In the genomic region with DNA sequence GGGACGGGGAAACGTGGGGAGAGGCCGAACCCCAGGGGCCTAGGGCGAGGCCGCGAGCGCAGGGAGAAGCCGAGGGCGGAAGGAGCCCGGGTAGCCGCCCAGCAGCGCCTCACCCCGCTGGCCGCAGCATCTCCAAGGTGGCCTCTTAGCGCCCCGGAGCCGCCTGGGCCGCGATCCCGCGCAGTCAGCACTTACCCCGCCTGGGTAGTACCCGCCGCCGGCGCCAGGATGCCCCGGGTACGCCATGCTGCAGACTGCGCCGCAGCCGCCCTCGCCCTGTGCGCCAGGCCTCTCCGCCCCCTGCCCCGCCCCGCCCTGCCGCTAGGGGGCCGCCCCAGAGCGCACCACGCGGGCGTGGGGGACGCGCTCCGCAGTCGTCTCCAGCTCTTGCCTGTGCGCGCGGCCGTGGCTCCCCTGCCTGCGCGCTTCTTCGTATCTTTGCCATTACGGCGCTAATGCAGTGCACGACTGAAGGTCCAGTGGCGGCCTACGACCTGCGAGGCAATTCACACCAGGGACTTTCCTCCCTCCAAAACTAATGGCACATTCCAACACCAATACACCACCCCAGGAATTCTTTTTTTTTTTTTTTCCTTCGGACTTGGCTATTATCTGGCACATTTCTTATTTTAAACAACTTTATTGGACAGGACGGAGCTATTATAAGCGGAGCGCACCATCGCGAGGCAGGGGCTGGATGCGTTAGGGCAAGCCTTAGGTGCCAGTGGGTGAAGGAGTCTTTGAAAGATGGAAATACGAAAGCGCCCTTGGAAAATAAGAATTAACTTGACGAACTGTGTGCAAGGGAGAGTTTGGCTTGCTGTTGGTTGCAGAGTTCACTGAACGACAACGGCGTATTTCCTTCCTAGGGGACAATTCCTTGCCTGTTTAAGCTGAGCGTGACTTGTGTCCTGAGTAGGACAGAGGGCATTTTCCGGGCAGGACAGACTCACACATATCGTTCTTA, we compare ENCODE assay signal across 9 cellular contexts. TPM values are rescaled to one million over a fixed set of nuclear protein-coding genes. Genes with fewer than 3 reads are reported as not detected.
DNase-seq lines count a peak whose midpoint lies in the region; ATAC-seq, FAIRE-seq and TF ChIP-seq lines count a peak whose summit lies in the region.
"Had no signal": no experiment of that assay in that cellular context is flagged by ENCODE, and none has a peak within 500 bp of the region (broad histone marks: within the 10 kb centered on the region; RNA-seq: fewer than 3 reads in every experiment).

A gene with protein sequence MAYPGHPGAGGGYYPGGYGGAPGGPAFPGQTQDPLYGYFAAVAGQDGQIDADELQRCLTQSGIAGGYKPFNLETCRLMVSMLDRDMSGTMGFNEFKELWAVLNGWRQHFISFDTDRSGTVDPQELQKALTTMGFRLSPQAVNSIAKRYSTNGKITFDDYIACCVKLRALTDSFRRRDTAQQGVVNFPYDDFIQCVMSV (minus strand): TSS at position 258 of the 967 bp plus-strand sequence. CDS start 12 bp downstream, at position 246.

- TF ChIP-seq CTCF in WTC11 (IDR thresholded peaks at IDR 0.05) (peak; percentile 95), bronchial epithelial cell (IDR thresholded peaks at IDR 0.05; ENCODE audit: insufficient read depth, low read length, severe bottlenecking) (peak; percentile 55)

- H3K27me3 ChIP-seq in bronchial epithelial cell (ENCODE audit: control insufficient read depth, insufficient read depth, low read length): no peaks in the 10 kb centered on the region

- POLR2A ChIA-PET in WTC11 (lab: Charles Lee): interaction anchor here (0.7 kb wide), 3 partner anchors 23 to 158 kb away, joined by 4 to 5 read pairs (median 4); no protein-coding TSS in a partner anchor

- no peaks in the 10 kb centered on the region for H3K9me3 Mint-ChIP-seq in WTC11

- H3K36me3 Mint-ChIP-seq in WTC11: peaks cover 7% of the 10 kb centered on the region; the same call in 1 of the 2 replicates

- peaks cover 44% of the 10 kb centered on the region for H3K4me1 Mint-ChIP-seq in WTC11

- H3K27me3 Mint-ChIP-seq in WTC11 (ENCODE audit: low read depth): no peaks in the 10 kb centered on the region

- peak within 1 kb of the TSS; percentile 100 for H3K27ac Mint-ChIP-seq in WTC11

- H3K36me3 ChIP-seq in bronchial epithelial cell (ENCODE audit: control insufficient read depth, insufficient read depth, low read length): peaks cover 4% of the 10 kb centered on the region

- peak within 1 kb of the TSS; percentile 97 for H3K4me3 ChIP-seq in bronchial epithelial cell (ENCODE audit: low read depth, low read length)

- DNase-seq in AG08396 (ENCODE audit: low spot score) (peak; percentile 95), NCI-H2196 treated with DMSO at 0.1 percent for 48 hours (lab: John Stamatoyannopoulos, UW; ENCODE audit: unreplicated experiment) (peak; percentile 73), WTC11 (ENCODE audit: low spot score) (peak; percentile 85), bronchial epithelial cell (ENCODE audit: low read depth) (peak; percentile 70), iris pigment epithelial cell (ENCODE audit: low read depth) (peak; percentile 79)
- DNase-seq in stimulated activated CD4-positive, alpha-beta T cell treated with anti-CD3 and anti-CD28 coated beads, Interleukin-12 subunit alpha, Interleukin-12 subunit beta, amount 100 ng/mL, for 4 hours: peak; percentile 90

- H3K4me3 Mint-ChIP-seq in WTC11: peak within 1 kb of the TSS; percentile 90

- no peak for FAIRE-seq in bronchial epithelial cell (lab: Jason Lieb, UNC)
- FAIRE-seq: endometrium had no signal

- CTCF ChIA-PET in WTC11 (lab: Charles Lee): interaction anchor here (0.6 to 1.9 kb wide), 4 partner anchors 9 to 1202 kb away, joined by 3 to 5 read pairs (median 4); no protein-coding TSS in a partner anchor

- ATAC-seq in GM18868 (IDR thresholded peaks at IDR 0.05; ENCODE audit: unreplicated experiment): peak; percentile 75
- peak; percentile 64 for ATAC-seq in HG03103 (IDR thresholded peaks at IDR 0.05; ENCODE audit: low read depth, unreplicated experiment)
- peak; percentile 95 for ATAC-seq in WTC11

TF ChIP-seq in WTC11, 78 proteins besides CTCF, POLR2A, EP300 and RAD21 (continues in another document):
- TF ChIP-seq MYBL2 (CRISPR knock-in tag; IDR thresholded peaks at IDR 0.05) (0 out of 2 replicates have a peak, but pooled peaks have one; percentile 22), GABPB1 (CRISPR knock-in tag; IDR thresholded peaks at IDR 0.05) (no peak), TP53 (CRISPR knock-in tag; IDR thresholded peaks at IDR 0.05) (peak; percentile 23; the same call in 1 of the 2 replicates), SOX15 (CRISPR knock-in tag; IDR thresholded peaks at IDR 0.05) (no peak), NR1H2 (CRISPR knock-in tag; IDR thresholded peaks at IDR 0.05) (no peak), RORB (CRISPR knock-in tag; IDR thresholded peaks at IDR 0.05) (no peak), ZNF219 (CRISPR knock-in tag; IDR thresholded peaks at IDR 0.05; ENCODE audit: borderline replicate concordance) (peak; percentile 30; the same call in 1 of the 2 replicates)
- TF ChIP-seq, protein P1, sequence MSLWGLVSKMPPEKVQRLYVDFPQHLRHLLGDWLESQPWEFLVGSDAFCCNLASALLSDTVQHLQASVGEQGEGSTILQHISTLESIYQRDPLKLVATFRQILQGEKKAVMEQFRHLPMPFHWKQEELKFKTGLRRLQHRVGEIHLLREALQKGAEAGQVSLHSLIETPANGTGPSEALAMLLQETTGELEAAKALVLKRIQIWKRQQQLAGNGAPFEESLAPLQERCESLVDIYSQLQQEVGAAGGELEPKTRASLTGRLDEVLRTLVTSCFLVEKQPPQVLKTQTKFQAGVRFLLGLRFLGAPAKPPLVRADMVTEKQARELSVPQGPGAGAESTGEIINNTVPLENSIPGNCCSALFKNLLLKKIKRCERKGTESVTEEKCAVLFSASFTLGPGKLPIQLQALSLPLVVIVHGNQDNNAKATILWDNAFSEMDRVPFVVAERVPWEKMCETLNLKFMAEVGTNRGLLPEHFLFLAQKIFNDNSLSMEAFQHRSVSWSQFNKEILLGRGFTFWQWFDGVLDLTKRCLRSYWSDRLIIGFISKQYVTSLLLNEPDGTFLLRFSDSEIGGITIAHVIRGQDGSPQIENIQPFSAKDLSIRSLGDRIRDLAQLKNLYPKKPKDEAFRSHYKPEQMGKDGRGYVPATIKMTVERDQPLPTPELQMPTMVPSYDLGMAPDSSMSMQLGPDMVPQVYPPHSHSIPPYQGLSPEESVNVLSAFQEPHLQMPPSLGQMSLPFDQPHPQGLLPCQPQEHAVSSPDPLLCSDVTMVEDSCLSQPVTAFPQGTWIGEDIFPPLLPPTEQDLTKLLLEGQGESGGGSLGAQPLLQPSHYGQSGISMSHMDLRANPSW (CRISPR knock-in tag; conservative IDR thresholded peaks at IDR 0.05; ENCODE audit: low read depth): no peak
- TF ChIP-seq, protein P2, sequence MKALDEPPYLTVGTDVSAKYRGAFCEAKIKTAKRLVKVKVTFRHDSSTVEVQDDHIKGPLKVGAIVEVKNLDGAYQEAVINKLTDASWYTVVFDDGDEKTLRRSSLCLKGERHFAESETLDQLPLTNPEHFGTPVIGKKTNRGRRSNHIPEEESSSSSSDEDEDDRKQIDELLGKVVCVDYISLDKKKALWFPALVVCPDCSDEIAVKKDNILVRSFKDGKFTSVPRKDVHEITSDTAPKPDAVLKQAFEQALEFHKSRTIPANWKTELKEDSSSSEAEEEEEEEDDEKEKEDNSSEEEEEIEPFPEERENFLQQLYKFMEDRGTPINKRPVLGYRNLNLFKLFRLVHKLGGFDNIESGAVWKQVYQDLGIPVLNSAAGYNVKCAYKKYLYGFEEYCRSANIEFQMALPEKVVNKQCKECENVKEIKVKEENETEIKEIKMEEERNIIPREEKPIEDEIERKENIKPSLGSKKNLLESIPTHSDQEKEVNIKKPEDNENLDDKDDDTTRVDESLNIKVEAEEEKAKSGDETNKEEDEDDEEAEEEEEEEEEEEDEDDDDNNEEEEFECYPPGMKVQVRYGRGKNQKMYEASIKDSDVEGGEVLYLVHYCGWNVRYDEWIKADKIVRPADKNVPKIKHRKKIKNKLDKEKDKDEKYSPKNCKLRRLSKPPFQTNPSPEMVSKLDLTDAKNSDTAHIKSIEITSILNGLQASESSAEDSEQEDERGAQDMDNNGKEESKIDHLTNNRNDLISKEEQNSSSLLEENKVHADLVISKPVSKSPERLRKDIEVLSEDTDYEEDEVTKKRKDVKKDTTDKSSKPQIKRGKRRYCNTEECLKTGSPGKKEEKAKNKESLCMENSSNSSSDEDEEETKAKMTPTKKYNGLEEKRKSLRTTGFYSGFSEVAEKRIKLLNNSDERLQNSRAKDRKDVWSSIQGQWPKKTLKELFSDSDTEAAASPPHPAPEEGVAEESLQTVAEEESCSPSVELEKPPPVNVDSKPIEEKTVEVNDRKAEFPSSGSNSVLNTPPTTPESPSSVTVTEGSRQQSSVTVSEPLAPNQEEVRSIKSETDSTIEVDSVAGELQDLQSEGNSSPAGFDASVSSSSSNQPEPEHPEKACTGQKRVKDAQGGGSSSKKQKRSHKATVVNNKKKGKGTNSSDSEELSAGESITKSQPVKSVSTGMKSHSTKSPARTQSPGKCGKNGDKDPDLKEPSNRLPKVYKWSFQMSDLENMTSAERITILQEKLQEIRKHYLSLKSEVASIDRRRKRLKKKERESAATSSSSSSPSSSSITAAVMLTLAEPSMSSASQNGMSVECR (CRISPR knock-in tag; IDR thresholded peaks at IDR 0.05; ENCODE audit: borderline replicate concordance): peak; percentile 75; the same call in 1 of the 2 replicates
- TF ChIP-seq, protein P3, sequence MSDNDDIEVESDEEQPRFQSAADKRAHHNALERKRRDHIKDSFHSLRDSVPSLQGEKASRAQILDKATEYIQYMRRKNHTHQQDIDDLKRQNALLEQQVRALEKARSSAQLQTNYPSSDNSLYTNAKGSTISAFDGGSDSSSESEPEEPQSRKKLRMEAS (CRISPR knock-in tag; IDR thresholded peaks at IDR 0.05): 0 out of 2 replicates have a peak, but pooled peaks have one; percentile 38
- TF ChIP-seq, protein P4, sequence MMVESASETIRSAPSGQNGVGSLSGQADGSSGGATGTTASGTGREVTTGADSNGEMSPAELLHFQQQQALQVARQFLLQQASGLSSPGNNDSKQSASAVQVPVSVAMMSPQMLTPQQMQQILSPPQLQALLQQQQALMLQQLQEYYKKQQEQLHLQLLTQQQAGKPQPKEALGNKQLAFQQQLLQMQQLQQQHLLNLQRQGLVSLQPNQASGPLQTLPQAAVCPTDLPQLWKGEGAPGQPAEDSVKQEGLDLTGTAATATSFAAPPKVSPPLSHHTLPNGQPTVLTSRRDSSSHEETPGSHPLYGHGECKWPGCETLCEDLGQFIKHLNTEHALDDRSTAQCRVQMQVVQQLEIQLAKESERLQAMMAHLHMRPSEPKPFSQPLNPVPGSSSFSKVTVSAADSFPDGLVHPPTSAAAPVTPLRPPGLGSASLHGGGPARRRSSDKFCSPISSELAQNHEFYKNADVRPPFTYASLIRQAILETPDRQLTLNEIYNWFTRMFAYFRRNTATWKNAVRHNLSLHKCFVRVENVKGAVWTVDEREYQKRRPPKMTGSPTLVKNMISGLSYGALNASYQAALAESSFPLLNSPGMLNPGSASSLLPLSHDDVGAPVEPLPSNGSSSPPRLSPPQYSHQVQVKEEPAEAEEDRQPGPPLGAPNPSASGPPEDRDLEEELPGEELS (CRISPR knock-in tag; IDR thresholded peaks at IDR 0.05): peak; percentile 65

RNA-seq across cellular contexts. Expression of the gene that starts here (rescaled TPM):
- 135 to 141 TPM (median 141 TPM) in 3 replicates for total RNA-seq in WTC11 (2021)
- 106 and 114 TPM in 2 replicates for total RNA-seq in bronchial epithelial cell

Comparison
In these comparisons a context has a peak if more than half of its experiments do, and no peak if none do; other contexts are left out.
1. Peak in every context shown above with its lines: DNase-seq, ATAC-seq and H3K4me3 ChIP-seq.